In genomic region chr21:34126269-34126668, GRCh38 we compare ENCODE assay signal across 10 cellular contexts. TPM values are rescaled to one million over a fixed set of nuclear protein-coding genes. Genes with fewer than 3 reads are reported as not detected.
DNase-seq lines count a peak whose midpoint lies in the region; ATAC-seq and TF ChIP-seq lines count a peak whose summit lies in the region.
"Had no signal": no experiment of that assay in that cellular context is flagged by ENCODE, and none has a peak within 500 bp of the region (broad histone marks: within the 10 kb centered on the region; RNA-seq: fewer than 3 reads in every experiment).

No MANE protein-coding gene starts in this region.

- H3K4me3 ChIP-seq in A673 (ENCODE audit: low read depth, low read length, poor library complexity, severe bottlenecking) = no peak overlapping the region

- BruUV-seq in A673 (replicated peaks; lab: Mats Ljungman, UMichigan) = no TSS peak

- H3K27ac ChIP-seq in angular gyrus (ENCODE audit: low read depth, low read length) = peak overlapping the region; percentile 75
- H3K27ac ChIP-seq in A673 (ENCODE audit: low read depth, low read length, poor library complexity, severe bottlenecking) = no peak overlapping the region

- no peaks in the 10 kb centered on the region for H3K36me3 ChIP-seq in A673 (ENCODE audit: insufficient read depth, low read length, poor library complexity, severe bottlenecking)

- intact Hi-C loops in A673 (cut with micrococcal nuclease; ENCODE audit: unreplicated experiment) = no loop called here

- ATAC-seq in HG03354 (IDR thresholded peaks at IDR 0.05; ENCODE audit: poor library complexity, severe bottlenecking, unreplicated experiment) = no peak
- ATAC-seq: stimulated activated naive CD8-positive, alpha-beta T cell treated with anti-CD3 and anti-CD28 coated beads, Interleukin-15, amount 100 ng/mL, for 72 hours had no signal

- no peaks in the 10 kb centered on the region for H3K27me3 ChIP-seq in A673 (replicated peaks; ENCODE audit: insufficient read depth, low read depth, low read length, poor library complexity)

- H3K4me1 ChIP-seq in A673 (ENCODE audit: insufficient read depth, low read length, poor library complexity, severe bottlenecking) = peaks cover 35% of the 10 kb centered on the region

- POLR2A ChIA-PET in A673 (lab: Charles Lee; ENCODE audit: low non-redundant PET) = no interaction called here

- peak; percentile 24 to 54 (median 48) for DNase-seq in stimulated activated naive CD4-positive, alpha-beta T cell (lab: John Stamatoyannopoulos, UW)
- no peak for DNase-seq in stimulated activated naive CD4-positive, alpha-beta T cell treated with Interleukin-2 at 50 U/mL for 16 hours (lab: John Stamatoyannopoulos, UW)
- DNase-seq in iris pigment epithelial cell (ENCODE audit: low read depth) (peak; percentile 35), D341Med (ENCODE audit: low spot score) (no peak), NCI-H1105 treated with DMSO at 0.1 percent for 48 hours (lab: John Stamatoyannopoulos, UW) (no peak), A673 (ENCODE audit: low spot score) (no peak)
- DNase-seq: cerebellar nuclear complex; stimulated activated naive CD8-positive, alpha-beta T cell treated with anti-CD3 and anti-CD28 coated beads, Interleukin-15, amount 100 ng/mL, for 72 hours had no signal

- H3K9me3 ChIP-seq in A673 (ENCODE audit: low read depth, low read length, poor library complexity, severe bottlenecking) = no peaks in the 10 kb centered on the region

- CTCF ChIA-PET in A673 (lab: Charles Lee) = interaction anchor here (0.5 kb wide), 1 partner anchor 1943 kb away, joined by 3 read pairs; the partner anchor contains the start of gene CBR1

- TF ChIP-seq CTCF in A673 (conservative IDR thresholded peaks at IDR 0.05; ENCODE audit: low read depth, low read length) = no peak

RNA-seq across cellular contexts. Expression of gene MRPS6, which starts 52.9 kb away (rescaled TPM):
- total RNA-seq in A673 (2021) = 99.7 and 115 TPM in 2 replicates

RNA-seq across cellular contexts. Expression of gene SLC5A3, which starts 52.9 kb away (rescaled TPM):
- total RNA-seq in A673 (2021) = 18.4 and 20.5 TPM in 2 replicates

Comparison
In these comparisons a context has a peak if more than half of its experiments do, and no peak if none do; other contexts are left out.
1. DNase-seq: peak in stimulated activated naive CD4-positive, alpha-beta T cell (6 of 6) and iris pigment epithelial cell (single experiment); none in stimulated activated naive CD4-positive, alpha-beta T cell treated with Interleukin-2 at 50 U/mL for 16 hours (single experiment), D341Med (single experiment), NCI-H1105 treated with DMSO at 0.1 percent for 48 hours (single experiment) and A673 (single experiment).